In the genomic region with DNA sequence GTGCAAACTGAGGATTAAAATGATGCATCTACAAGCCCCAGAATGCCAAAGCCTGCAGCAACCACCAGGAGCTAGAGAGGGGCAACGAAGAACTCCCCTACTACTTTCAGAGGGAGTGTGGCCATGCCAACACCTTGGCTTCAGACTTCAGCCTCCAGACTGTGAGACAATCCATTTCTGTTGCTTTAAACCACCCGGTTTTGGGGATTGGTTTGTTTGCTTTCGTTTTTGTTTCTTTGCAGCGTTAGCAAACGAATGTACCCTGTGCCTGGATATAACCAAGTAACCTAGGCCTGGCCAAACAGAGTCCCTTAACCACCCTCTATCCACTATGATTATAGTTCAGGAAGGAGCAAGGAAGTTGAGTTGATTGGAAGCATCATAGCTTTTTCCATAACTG, we compare ENCODE assay signal across 20 cellular contexts.
DNase-seq lines count a peak whose midpoint lies in the region; ATAC-seq and TF ChIP-seq lines count a peak whose summit lies in the region.
"Had no signal": no experiment of that assay in that cellular context is flagged by ENCODE, and none has a peak within 500 bp of the region (broad histone marks: within the 10 kb centered on the region; RNA-seq: fewer than 3 reads in every experiment).

No MANE protein-coding gene starts in this region.

- H3K27ac Mint-ChIP-seq in activated naive CD8-positive, alpha-beta T cell treated with anti-CD3 and anti-CD28 coated beads, Interleukin-2, amount 10 ng/mL, durations not matched to agents 7 days and 5 days = peak overlapping the region; percentile 57
- no peak overlapping the region for H3K27ac Mint-ChIP-seq in activated naive CD8-positive, alpha-beta T cell treated with anti-CD3 and anti-CD28 coated beads for 36 hours
- no peak overlapping the region for H3K27ac Mint-ChIP-seq in activated CD8-positive, alpha-beta T cell treated with anti-CD3 and anti-CD28 coated beads for 36 hours
- H3K27ac Mint-ChIP-seq in WTC11 (no peak overlapping the region), glutamatergic neuron (ENCODE audit: unreplicated experiment) (no peak overlapping the region)
- H3K27ac Mint-ChIP-seq: activated CD4-positive, alpha-beta memory T cell treated with anti-CD3 and anti-CD28 coated beads, Interleukin-2, amount 10 ng/mL, durations not matched to agents 7 days and 5 days; activated T-helper 2 cell treated with anti-CD3 and anti-CD28 coated beads, Interferon-gamma antibody, Interleukin-2, Interleukin-4, amounts not matched to agents 10 μg/mL and 5 μg/mL and 100 μg/mL, durations not matched to agents 14 hours and 24 hours and 36 hours; CD14-positive monocyte; T-helper 2 cell treated with Interferon-gamma antibody and Interleukin-4, amounts not matched to agents 5 μg/mL and 100 μg/mL, for 36 hours had no signal

- CTCF ChIA-PET in activated CD8-positive, alpha-beta T cell treated with anti-CD3 and anti-CD28 coated beads for 36 hours (lab: Charles Lee) = interaction anchor here (0.9 to 1.6 kb wide), 4 partner anchors 23 to 345 kb away, joined by 3 to 4 read pairs (median 4); no protein-coding TSS in a partner anchor
- CTCF ChIA-PET in WTC11 (lab: Charles Lee) = interaction anchor here (0.6 kb wide), 1 partner anchor 368 kb away, joined by 3 read pairs; no protein-coding TSS in a partner anchor

- no peak for TF ChIP-seq CTCF in activated CD8-positive, alpha-beta T cell treated with anti-CD3 and anti-CD28 coated beads for 36 hours (IDR thresholded peaks at IDR 0.05)
- TF ChIP-seq CTCF in WTC11 (IDR thresholded peaks at IDR 0.05) = no peak
- no peak for TF ChIP-seq CTCF in glutamatergic neuron (IDR thresholded peaks at IDR 0.05; ENCODE audit: partially characterized antibody, unreplicated experiment)

- POLR2A ChIA-PET in activated naive CD8-positive, alpha-beta T cell treated with anti-CD3 and anti-CD28 coated beads, Interleukin-2, amount 10 ng/mL, durations not matched to agents 7 days and 5 days (lab: Charles Lee) = no interaction called here
- POLR2A ChIA-PET in activated CD8-positive, alpha-beta T cell treated with anti-CD3 and anti-CD28 coated beads for 36 hours (lab: Charles Lee) = interaction anchor here (1.4 kb wide), 1 partner anchor 209 kb away, joined by 3 read pairs; no protein-coding TSS in a partner anchor
- POLR2A ChIA-PET in WTC11 (lab: Charles Lee) = interaction anchor here (1.0 kb wide), 1 partner anchor 9 kb away, joined by 3 read pairs; no protein-coding TSS in a partner anchor

- peaks cover 8% of the 10 kb centered on the region for H3K27me3 Mint-ChIP-seq in activated naive CD8-positive, alpha-beta T cell treated with anti-CD3 and anti-CD28 coated beads, Interleukin-2, amount 10 ng/mL, durations not matched to agents 7 days and 5 days
- H3K27me3 Mint-ChIP-seq in activated naive CD8-positive, alpha-beta T cell treated with anti-CD3 and anti-CD28 coated beads for 36 hours = no peaks in the 10 kb centered on the region
- H3K27me3 Mint-ChIP-seq in activated CD8-positive, alpha-beta T cell treated with anti-CD3 and anti-CD28 coated beads for 36 hours = no peaks in the 10 kb centered on the region
- no peaks in the 10 kb centered on the region; the same call in 1 of the 2 replicates for H3K27me3 Mint-ChIP-seq in WTC11 (ENCODE audit: low read depth)
- H3K27me3 Mint-ChIP-seq in glutamatergic neuron (ENCODE audit: unreplicated experiment) = no peaks in the 10 kb centered on the region

- H3K4me3 Mint-ChIP-seq in activated naive CD8-positive, alpha-beta T cell treated with anti-CD3 and anti-CD28 coated beads, Interleukin-2, amount 10 ng/mL, durations not matched to agents 7 days and 5 days = peak overlapping the region; percentile 30
- no peak overlapping the region for H3K4me3 Mint-ChIP-seq in activated naive CD8-positive, alpha-beta T cell treated with anti-CD3 and anti-CD28 coated beads for 36 hours
- peak overlapping the region; percentile 2 for H3K4me3 Mint-ChIP-seq in activated CD8-positive, alpha-beta T cell treated with anti-CD3 and anti-CD28 coated beads for 36 hours
- H3K4me3 Mint-ChIP-seq in WTC11 = no peak overlapping the region
- H3K4me3 Mint-ChIP-seq in glutamatergic neuron (ENCODE audit: unreplicated experiment) = no peak overlapping the region
- H3K4me3 Mint-ChIP-seq: activated CD4-positive, alpha-beta memory T cell treated with anti-CD3 and anti-CD28 coated beads, Interleukin-2, amount 10 ng/mL, durations not matched to agents 7 days and 5 days; CD14-positive monocyte; T-helper 2 cell treated with Interferon-gamma antibody and Interleukin-4, amounts not matched to agents 5 μg/mL and 100 μg/mL, for 36 hours had no signal

- H3K9me3 Mint-ChIP-seq in activated naive CD8-positive, alpha-beta T cell treated with anti-CD3 and anti-CD28 coated beads, Interleukin-2, amount 10 ng/mL, durations not matched to agents 7 days and 5 days = no peaks in the 10 kb centered on the region
- H3K9me3 Mint-ChIP-seq in activated naive CD8-positive, alpha-beta T cell treated with anti-CD3 and anti-CD28 coated beads for 36 hours = no peaks in the 10 kb centered on the region
- no peaks in the 10 kb centered on the region for H3K9me3 Mint-ChIP-seq in activated CD8-positive, alpha-beta T cell treated with anti-CD3 and anti-CD28 coated beads for 36 hours
- H3K9me3 Mint-ChIP-seq in WTC11 (peaks cover 4% of the 10 kb centered on the region; the same call in 1 of the 2 replicates), glutamatergic neuron (ENCODE audit: unreplicated experiment) (peaks cover 3% of the 10 kb centered on the region)
- H3K9me3 Mint-ChIP-seq: activated CD4-positive, alpha-beta memory T cell treated with anti-CD3 and anti-CD28 coated beads, Interleukin-2, amount 10 ng/mL, durations not matched to agents 7 days and 5 days; activated T-helper 2 cell treated with anti-CD3 and anti-CD28 coated beads, Interferon-gamma antibody, Interleukin-2, Interleukin-4, amounts not matched to agents 10 μg/mL and 5 μg/mL and 100 μg/mL, durations not matched to agents 14 hours and 24 hours and 36 hours; CD14-positive monocyte; T-helper 2 cell treated with Interferon-gamma antibody and Interleukin-4, amounts not matched to agents 5 μg/mL and 100 μg/mL, for 36 hours had no signal

- ATAC-seq in activated naive CD8-positive, alpha-beta T cell treated with anti-CD3 and anti-CD28 coated beads, Interleukin-2, amount 10 ng/mL, durations not matched to agents 7 days and 5 days (ENCODE audit: low read depth) = peak; percentile 34
- no peak for ATAC-seq in activated CD8-positive, alpha-beta T cell treated with anti-CD3 and anti-CD28 coated beads for 36 hours
- ATAC-seq in left colon = peak; percentile 27
- ATAC-seq in GM18909 (IDR thresholded peaks at IDR 0.05; ENCODE audit: poor library complexity, unreplicated experiment) = no peak
- ATAC-seq in WTC11 = no peak
- ATAC-seq: heart right ventricle, Panc1 had no signal

- H3K36me3 Mint-ChIP-seq in activated naive CD8-positive, alpha-beta T cell treated with anti-CD3 and anti-CD28 coated beads, Interleukin-2, amount 10 ng/mL, durations not matched to agents 7 days and 5 days = no peaks in the 10 kb centered on the region
- H3K36me3 Mint-ChIP-seq in activated naive CD8-positive, alpha-beta T cell treated with anti-CD3 and anti-CD28 coated beads for 36 hours = no peaks in the 10 kb centered on the region
- no peaks in the 10 kb centered on the region for H3K36me3 Mint-ChIP-seq in activated CD8-positive, alpha-beta T cell treated with anti-CD3 and anti-CD28 coated beads for 36 hours (ENCODE audit: low read depth)
- H3K36me3 Mint-ChIP-seq in WTC11 (no peaks in the 10 kb centered on the region), glutamatergic neuron (ENCODE audit: unreplicated experiment) (peaks cover 4% of the 10 kb centered on the region)
- H3K36me3 Mint-ChIP-seq: CD14-positive monocyte had no signal

- intact Hi-C loops in activated CD8-positive, alpha-beta T cell treated with anti-CD3 and anti-CD28 coated beads for 36 hours (cut with micrococcal nuclease) = no loop called here
- intact Hi-C loops in left colon (cut with DNase I, micrococcal nuclease) = loop anchor here in 1 of 2 donors (10.0 kb wide), 1 partner anchor 521 kb away; no protein-coding TSS in a partner anchor

- H3K4me1 Mint-ChIP-seq in activated naive CD8-positive, alpha-beta T cell treated with anti-CD3 and anti-CD28 coated beads, Interleukin-2, amount 10 ng/mL, durations not matched to agents 7 days and 5 days = peaks cover 17% of the 10 kb centered on the region
- peaks cover 16% of the 10 kb centered on the region for H3K4me1 Mint-ChIP-seq in activated naive CD8-positive, alpha-beta T cell treated with anti-CD3 and anti-CD28 coated beads for 36 hours
- peaks cover 27% of the 10 kb centered on the region for H3K4me1 Mint-ChIP-seq in activated CD8-positive, alpha-beta T cell treated with anti-CD3 and anti-CD28 coated beads for 36 hours (ENCODE audit: low read depth)
- H3K4me1 Mint-ChIP-seq in WTC11 (peaks cover 18% of the 10 kb centered on the region), glutamatergic neuron (ENCODE audit: low read depth, unreplicated experiment) (peaks cover 2% of the 10 kb centered on the region)

- DNase-seq in activated naive CD8-positive, alpha-beta T cell treated with anti-CD3 and anti-CD28 coated beads, Interleukin-2, amount 10 ng/mL, durations not matched to agents 7 days and 5 days = no peak
- no peak for DNase-seq in activated naive CD8-positive, alpha-beta T cell treated with anti-CD3 and anti-CD28 coated beads for 36 hours
- no peak for DNase-seq in activated CD8-positive, alpha-beta T cell treated with anti-CD3 and anti-CD28 coated beads for 36 hours
- DNase-seq in left colon (no peak), WTC11 (ENCODE audit: low spot score) (no peak), glutamatergic neuron (no peak)
- no peak for DNase-seq in stimulated activated CD4-positive, alpha-beta T cell treated with anti-CD3 and anti-CD28 coated beads, Interleukin-4, amount 100 ng/mL, for 4 hours
- DNase-seq: activated CD4-positive, alpha-beta memory T cell treated with anti-CD3 and anti-CD28 coated beads, Interleukin-2, amount 10 ng/mL, durations not matched to agents 7 days and 5 days; adrenal gland; GF-D8; heart right ventricle; left ventricle myocardium inferior; NCI-H1930; NCI-H226; SJCRH30 had no signal

TF ChIP-seq in WTC11, 78 proteins besides CTCF, POLR2A, EP300 and RAD21 (continues in another document):
- no peak for TF ChIP-seq ESRRA (CRISPR knock-in tag; IDR thresholded peaks at IDR 0.05; ENCODE audit: borderline replicate concordance)

Comparison
In these comparisons a context has a peak if more than half of its experiments do, and no peak if none do; other contexts are left out.
1. H3K4me3 Mint-ChIP-seq: peak in activated naive CD8-positive, alpha-beta T cell treated with anti-CD3 and anti-CD28 coated beads, Interleukin-2, amount 10 ng/mL, durations not matched to agents 7 days and 5 days (single experiment) and activated CD8-positive, alpha-beta T cell treated with anti-CD3 and anti-CD28 coated beads for 36 hours (single experiment); none in activated naive CD8-positive, alpha-beta T cell treated with anti-CD3 and anti-CD28 coated beads for 36 hours (single experiment), WTC11 (single experiment) and glutamatergic neuron (single experiment).
2. ATAC-seq: peak in activated naive CD8-positive, alpha-beta T cell treated with anti-CD3 and anti-CD28 coated beads, Interleukin-2, amount 10 ng/mL, durations not matched to agents 7 days and 5 days (single experiment) and left colon (single experiment); none in activated CD8-positive, alpha-beta T cell treated with anti-CD3 and anti-CD28 coated beads for 36 hours (single experiment), GM18909 (single experiment) and WTC11 (single experiment).